In the genomic region with DNA sequence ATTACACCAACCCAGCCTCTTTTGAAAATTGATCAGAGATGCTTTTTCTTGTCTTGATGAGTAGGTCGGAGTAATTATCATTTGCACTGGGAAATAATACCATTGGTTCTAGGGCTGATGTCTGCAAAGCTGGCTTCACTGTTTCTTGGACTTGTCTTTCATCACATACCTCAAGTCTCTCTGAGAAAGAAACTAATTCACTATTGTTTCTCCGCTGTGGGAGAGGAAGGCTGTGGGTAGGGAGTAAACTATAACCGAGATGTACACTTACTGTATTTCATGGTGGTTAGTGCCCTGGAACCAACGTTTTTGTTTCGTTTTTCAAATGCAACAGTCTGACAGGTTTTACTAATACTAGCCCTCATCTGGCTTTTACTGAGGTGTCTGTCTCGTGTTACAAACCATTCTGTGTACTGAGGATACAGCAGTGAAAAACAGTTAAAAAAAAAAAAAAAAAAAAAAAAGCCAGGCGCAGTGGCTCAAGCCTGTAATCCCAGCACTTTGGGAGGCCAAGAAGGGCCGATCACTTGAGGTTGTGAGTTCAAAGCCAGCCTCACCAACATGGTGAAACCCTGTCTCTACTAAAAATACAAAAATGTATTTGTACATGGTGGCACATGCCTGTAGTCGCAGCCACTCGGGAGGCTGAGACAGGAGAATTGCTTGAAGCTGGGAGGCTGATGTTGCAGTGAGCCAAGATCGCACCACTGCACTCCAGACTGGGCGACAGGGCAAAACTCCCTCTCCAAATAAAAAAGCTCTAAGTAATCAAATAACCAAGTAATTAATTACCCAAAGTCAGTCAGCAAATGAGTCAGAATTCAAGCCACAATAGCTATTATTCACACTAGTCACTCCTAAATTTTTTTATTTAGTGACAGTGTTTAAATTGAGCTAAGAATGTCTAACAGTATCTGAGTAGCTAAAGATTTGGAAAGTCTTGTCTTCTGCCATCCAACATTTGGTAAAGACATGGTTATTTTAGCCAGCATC, we compare ENCODE assay signal across 8 cellular contexts. TPM values are rescaled to one million over a fixed set of nuclear protein-coding genes. Genes with fewer than 3 reads are reported as not detected.
DNase-seq lines count a peak whose midpoint lies in the region; ATAC-seq and TF ChIP-seq lines count a peak whose summit lies in the region.

No MANE protein-coding gene starts in this region.

- H3K27ac ChIP-seq in 22Rv1: peak overlapping the region; percentile 37

- peak; percentile 73 for ATAC-seq in GM18519 (IDR thresholded peaks at IDR 0.05; ENCODE audit: low FRiP score, unreplicated experiment)
- peak; percentile 85 for ATAC-seq in HG02852 (IDR thresholded peaks at IDR 0.05; ENCODE audit: unreplicated experiment)

- H3K4me3 ChIP-seq in fibroblast of the aortic adventitia (ENCODE audit: low read depth, low read length): no peak overlapping the region

- TF ChIP-seq CTCF in 22Rv1 (IDR thresholded peaks at IDR 0.05) (no peak), fibroblast of the aortic adventitia (IDR thresholded peaks at IDR 0.05; ENCODE audit: insufficient read depth, low read length) (no peak)

- DNase-seq in OCI-M1 (lab: John Stamatoyannopoulos, UW): peak; percentile 80
- peak; percentile 27 for DNase-seq in fibroblast of the aortic adventitia (ENCODE audit: low read depth)
- DNase-seq in stimulated activated CD4-positive, alpha-beta T cell treated with anti-CD3 and anti-CD28 coated beads, Interleukin-2, amount 100 ng/mL, for 24 hours: no peak
- no peak for DNase-seq in GF-D8 (lab: John Stamatoyannopoulos, UW)
- no peak for DNase-seq in mucosa of gallbladder (ENCODE audit: low spot score)

RNA-seq across cellular contexts. Expression of gene TOMM20, which starts 23.3 kb away (rescaled TPM):
- total RNA-seq in fibroblast of the aortic adventitia (ENCODE audit: low replicate concordance) (96.5 and 107 TPM in 2 replicates), mucosa of gallbladder (70.3 TPM)

RNA-seq across cellular contexts. Expression of gene RBM34, which starts 55.7 kb away (rescaled TPM):
- total RNA-seq in fibroblast of the aortic adventitia (ENCODE audit: low replicate concordance) (55.2 and 118 TPM in 2 replicates), mucosa of gallbladder (51.0 TPM)

Comparison
In these comparisons a context has a peak if more than half of its experiments do, and no peak if none do; other contexts are left out.
1. DNase-seq: peak in OCI-M1 (single experiment) and fibroblast of the aortic adventitia (single experiment); none in stimulated activated CD4-positive, alpha-beta T cell treated with anti-CD3 and anti-CD28 coated beads, Interleukin-2, amount 100 ng/mL, for 24 hours (0 of 2), GF-D8 (single experiment) and mucosa of gallbladder (single experiment).